In genomic region chr5:31911291-31912265, GRCh38 we compare ENCODE assay signal across 19 cellular contexts.
DNase-seq lines count a peak whose midpoint lies in the region; ATAC-seq, FAIRE-seq and TF ChIP-seq lines count a peak whose summit lies in the region.
"Had no signal": no experiment of that assay in that cellular context is flagged by ENCODE, and none has a peak within 500 bp of the region (broad histone marks: within the 10 kb centered on the region; RNA-seq: fewer than 3 reads in every experiment).

No MANE protein-coding gene starts in this region.

- peak; percentile 70 for ATAC-seq in sciatic nerve
- no peak for ATAC-seq in GM21786 (IDR thresholded peaks at IDR 0.05; ENCODE audit: unreplicated experiment)
- no peak for ATAC-seq in HG02798 (IDR thresholded peaks at IDR 0.05; ENCODE audit: poor library complexity, unreplicated experiment)
- ATAC-seq: HepG2, mucosa of descending colon, Right ventricle myocardium inferior had no signal

- TF ChIP-seq CTCF in mammary epithelial cell (conservative IDR thresholded peaks at IDR 0.05 in 1 of 2, IDR thresholded peaks at IDR 0.05 in 1 of 2; ENCODE audit: extremely low read depth in 1 of 2, insufficient read depth in 1 of 2, low read depth in 1 of 2, low read length in 2 of 2) (peak in 1 of 2 donors; percentile 34), kidney (IDR thresholded peaks at IDR 0.05; ENCODE audit: borderline replicate concordance, extremely low read depth, insufficient read depth) (no peak)

- peak overlapping the region; percentile 96 for H2AFZ ChIP-seq in mammary epithelial cell (ENCODE audit: low read depth, low read length)

- H3K9me3 ChIP-seq in MG63 (peaks cover 4% of the 10 kb centered on the region; the same call in 1 of the 2 replicates), mammary epithelial cell (replicated peaks; ENCODE audit: insufficient read depth, low read length) (no peaks in the 10 kb centered on the region), kidney (ENCODE audit: control insufficient read depth in 1 of 2, low read length in 2 of 2) (no peaks in the 10 kb centered on the region)
- H3K9me3 ChIP-seq: mucosa of descending colon had no signal

- DNase-seq in MG63 (peak; percentile 78), mammary epithelial cell (peak; percentile 69), head of caudate nucleus (peak; percentile 44 to 94 (median 82)), sciatic nerve (ENCODE audit: low spot score) (no peak), kidney (no peak)
- DNase-seq in NK-92 treated with Interleukin-12 subunit alpha and Interleukin-12 subunit beta, amount 100 ng/mL, for 24 hours (lab: John Stamatoyannopoulos, UW): no peak
- DNase-seq: activated CD4-positive, CD25-positive, alpha-beta regulatory T cell treated with anti-CD3 and anti-CD28 coated beads, Interleukin-2, amount 50 U/mL, for 72 hours; activated naive CD4-positive, alpha-beta T cell treated with Interleukin-2 at 50 U/mL for 16 hours; effector memory CD4-positive, alpha-beta T cell; GF-D8; islet precursor cell; mucosa of descending colon; NCI-H2171; stimulated activated naive CD4-positive, alpha-beta T cell treated with Interleukin-2 at 50 U/mL for 16 hours; T-helper 2 cell had no signal

- dilution Hi-C loops in mammary epithelial cell (cut with HindIII; ENCODE audit: low sequenced_read_pairs): no loop called here

- H3K4me3 ChIP-seq in MG63 (peak overlapping the region; percentile 8), mammary epithelial cell (replicated peaks in 1 of 3; ENCODE audit: insufficient read depth in 1 of 3, low read depth in 2 of 3, low read length in 3 of 3) (no peak overlapping the region), kidney (ENCODE audit: low read length in 2 of 2) (no peak overlapping the region)
- H3K4me3 ChIP-seq: mucosa of descending colon had no signal

- peak overlapping the region; percentile 45 for H3K27ac ChIP-seq in mammary epithelial cell (ENCODE audit: insufficient read depth, low read depth, low read length)
- H3K27ac ChIP-seq in kidney (ENCODE audit: low read depth in 2 of 2, low read length in 2 of 2): no peak overlapping the region

- intact Hi-C loops in mammary epithelial cell (cut with micrococcal nuclease) (no loop called here), head of caudate nucleus (cut with DNase I) (loop anchor here (2.0 to 10.0 kb wide), 2 partner anchors 57 to 163 kb away; no protein-coding TSS in a partner anchor), sciatic nerve (cut with DNase I) (no loop called here), kidney (cut with DNase I) (no loop called here)

- H4K20me1 ChIP-seq in mammary epithelial cell (ENCODE audit: insufficient read depth, low read length): no peaks in the 10 kb centered on the region

- H3K4me1 ChIP-seq in mammary epithelial cell (ENCODE audit: insufficient read depth, low read length): peaks cover 28% of the 10 kb centered on the region
- no peaks in the 10 kb centered on the region for H3K4me1 ChIP-seq in kidney (ENCODE audit: control insufficient read depth in 1 of 2, insufficient read depth in 1 of 2, low read depth in 1 of 2, low read length in 2 of 2)

- FAIRE-seq in kidney (lab: Jason Lieb, UNC): no peak
- FAIRE-seq: HepG2 had no signal

- no TSS peak for BruUV-seq in mammary epithelial cell (replicated peaks; lab: Mats Ljungman, UMichigan)

- no peaks in the 10 kb centered on the region for H3K36me3 ChIP-seq in MG63
- H3K36me3 ChIP-seq in mammary epithelial cell (ENCODE audit: insufficient read depth, low read length): no peaks in the 10 kb centered on the region
- H3K36me3 ChIP-seq in kidney (ENCODE audit: control insufficient read depth in 1 of 2, insufficient read depth in 2 of 2, low read length in 2 of 2): no peaks in the 10 kb centered on the region

- H3K4me2 ChIP-seq in mammary epithelial cell (ENCODE audit: insufficient read depth, low read depth, low read length): peak overlapping the region; percentile 44

- CTCF ChIA-PET in mammary epithelial cell (lab: Charles Lee; ENCODE audit: low non-redundant PET): interaction anchor here (0.7 kb wide), 1 partner anchor 27 kb away, joined by 3 read pairs; no protein-coding TSS in a partner anchor

- in situ Hi-C loops in mammary epithelial cell (cut with MboI; ENCODE audit: low sequenced_read_pairs in 2 of 2): no loop called here

- no peaks in the 10 kb centered on the region for H3K27me3 ChIP-seq in MG63
- H3K27me3 ChIP-seq in mammary epithelial cell (ENCODE audit: insufficient read depth, low read length): no peaks in the 10 kb centered on the region

- H3K9ac ChIP-seq in mammary epithelial cell (ENCODE audit: insufficient read depth, low read length): no peak overlapping the region
- no peak overlapping the region for H3K9ac ChIP-seq in kidney (ENCODE audit: low read length in 2 of 2)

- no peaks in the 10 kb centered on the region for H3K79me2 ChIP-seq in mammary epithelial cell (ENCODE audit: insufficient read depth, low read length)

- 57% methylated on average over 13 of the region's 15 CpGs for WGBS in mammary epithelial cell (ENCODE audit: low coverage, missing lambda C conversion rate)

Comparison
In these comparisons a context has a peak if more than half of its experiments do, and no peak if none do; other contexts are left out.
1. DNase-seq: peak in MG63 (single experiment), mammary epithelial cell (single experiment) and head of caudate nucleus (42 of 42); none in sciatic nerve (single experiment), kidney (single experiment) and NK-92 treated with Interleukin-12 subunit alpha and Interleukin-12 subunit beta, amount 100 ng/mL, for 24 hours (single experiment).